In the genomic region with DNA sequence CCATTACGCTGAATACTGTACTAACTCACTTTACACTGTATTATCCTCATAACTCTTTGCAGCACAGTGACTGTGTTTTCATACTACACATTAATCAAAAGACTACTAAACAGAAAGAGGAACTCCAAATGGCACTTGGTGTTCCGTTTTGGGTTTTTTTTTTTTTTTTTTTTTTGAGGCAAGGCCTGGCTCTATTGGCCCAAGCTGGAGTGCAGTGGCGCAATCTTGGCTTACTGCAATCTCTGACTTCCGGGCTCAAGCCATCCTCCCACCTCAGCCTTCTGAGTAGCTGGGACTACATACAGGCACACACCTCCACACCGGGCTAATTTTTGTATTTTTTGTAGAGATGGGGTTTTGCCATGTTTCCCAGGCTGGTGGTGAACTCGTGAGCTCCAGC, we compare ENCODE assay signal across 8 cellular contexts. TPM values are rescaled to one million over a fixed set of nuclear protein-coding genes. Genes with fewer than 3 reads are reported as not detected.
DNase-seq lines count a peak whose midpoint lies in the region; ATAC-seq and TF ChIP-seq lines count a peak whose summit lies in the region.

No MANE protein-coding gene starts in this region.

- no peak overlapping the region for H3K4me3 ChIP-seq in adrenal gland

- peak overlapping the region in 2 of 5 donors; percentile 18 to 42 for H3K27ac ChIP-seq in adrenal gland

- ATAC-seq in GM19395 (IDR thresholded peaks at IDR 0.05; ENCODE audit: unreplicated experiment) (peak; percentile 96), HG03432 (IDR thresholded peaks at IDR 0.05; ENCODE audit: unreplicated experiment) (peak; percentile 91)

- peaks cover 18% of the 10 kb centered on the region for H3K4me1 Mint-ChIP-seq in stimulated activated naive CD8-positive, alpha-beta T cell treated with anti-CD3 and anti-CD28 coated beads, Interleukin-15, Interleukin-2, amounts not matched to agents 100 ng/mL and 50 ng/mL, for 24 hours (ENCODE audit: low read depth)

- H3K36me3 Mint-ChIP-seq in stimulated activated naive CD8-positive, alpha-beta T cell treated with anti-CD3 and anti-CD28 coated beads, Interleukin-15, Interleukin-2, amounts not matched to agents 100 ng/mL and 50 ng/mL, for 24 hours (ENCODE audit: low read depth), result peaks cover 11% of the 10 kb centered on the region

- no peak for TF ChIP-seq POLR2A in adrenal gland (IDR thresholded peaks at IDR 0.05)

- no peaks in the 10 kb centered on the region for H3K27me3 ChIP-seq in adrenal gland

- no peaks in the 10 kb centered on the region for H3K9me3 ChIP-seq in adrenal gland (replicated peaks in 1 of 3)

- H3K27ac Mint-ChIP-seq in stimulated activated naive CD8-positive, alpha-beta T cell treated with anti-CD3 and anti-CD28 coated beads, Interleukin-15, Interleukin-2, amounts not matched to agents 100 ng/mL and 50 ng/mL, for 24 hours, result no peak overlapping the region

- no peaks in the 10 kb centered on the region for H3K27me3 Mint-ChIP-seq in stimulated activated naive CD8-positive, alpha-beta T cell treated with anti-CD3 and anti-CD28 coated beads, Interleukin-15, Interleukin-2, amounts not matched to agents 100 ng/mL and 50 ng/mL, for 24 hours

- peaks cover 0 to 28% of the 10 kb centered on the region in 2 donors for H3K4me1 ChIP-seq in adrenal gland (replicated peaks in 1 of 2)

- intact Hi-C loops in adrenal gland (cut with DNase I), result no loop called here

- 59 to 72% (median 64%) methylated on average over 6 of the region's 6 CpGs for WGBS in adrenal gland, 4 donors

- no peaks in the 10 kb centered on the region for H3K9me3 Mint-ChIP-seq in stimulated activated naive CD8-positive, alpha-beta T cell treated with anti-CD3 and anti-CD28 coated beads, Interleukin-15, Interleukin-2, amounts not matched to agents 100 ng/mL and 50 ng/mL, for 24 hours

- peak overlapping the region; percentile 41 for H3K4me3 Mint-ChIP-seq in stimulated activated naive CD8-positive, alpha-beta T cell treated with anti-CD3 and anti-CD28 coated beads, Interleukin-15, Interleukin-2, amounts not matched to agents 100 ng/mL and 50 ng/mL, for 24 hours

- H3K36me3 ChIP-seq in adrenal gland (replicated peaks in 1 of 2), result no peaks in the 10 kb centered on the region

- DNase-seq in Ammon's horn (ENCODE audit: low spot score) (peak; percentile 50), adrenal gland (peak in 6 of 7 donors; percentile 30 to 76 (median 62)), NCI-H1694 treated with DMSO at 0.1 percent for 48 hours (lab: John Stamatoyannopoulos, UW) (no peak), RKO (ENCODE audit: low spot score) (no peak), NCI-H446 treated with DMSO at 0.1 percent for 48 hours (lab: John Stamatoyannopoulos, UW) (no peak)

- TF ChIP-seq CTCF in adrenal gland (IDR thresholded peaks at IDR 0.05), result no peak

RNA-seq across cellular contexts. Expression of a gene that starts 10.7 kb away (rescaled TPM):
- 10 to 100 TPM in 4 of 8 donors, 1 to 10 TPM in 4; 6.5 to 14.8 (median 10.0) TPM for total RNA-seq in adrenal gland
- 10 to 100 TPM in 1 of 3 donors, 1 to 10 TPM in 2; 2.1 to 10.4 (median 4.0) TPM for polyA plus RNA-seq in adrenal gland

Comparison
In these comparisons a context has a peak if more than half of its experiments do, and no peak if none do; other contexts are left out.
1. DNase-seq: peak in Ammon's horn (single experiment) and adrenal gland (6 of 7); none in NCI-H1694 treated with DMSO at 0.1 percent for 48 hours (single experiment), RKO (single experiment) and NCI-H446 treated with DMSO at 0.1 percent for 48 hours (single experiment).